12 cellular contexts compared by ENCODE assay signal in genomic region chr7:130966246-130967009, GRCh38.
DNase-seq lines count a peak whose midpoint lies in the region; ATAC-seq and TF ChIP-seq lines count a peak whose summit lies in the region.
"Had no signal": no experiment of that assay in that cellular context is flagged by ENCODE, and none has a peak within 500 bp of the region (broad histone marks: within the 10 kb centered on the region; RNA-seq: fewer than 3 reads in every experiment).

No MANE protein-coding gene starts in this region.

- H3K36me3 ChIP-seq in sigmoid colon = peaks cover 0 to 34% (median 4%) of the 10 kb centered on the region in 4 donors
- H3K36me3 ChIP-seq: BE2C, cardiac muscle cell had no signal

- no peak overlapping the region for H3K27ac ChIP-seq in sigmoid colon
- H3K27ac ChIP-seq: cardiac muscle cell, neutrophil had no signal

- peaks cover 0 to 32% (median 22%) of the 10 kb centered on the region in 4 donors for H3K4me1 ChIP-seq in sigmoid colon
- H3K4me1 ChIP-seq: BE2C had no signal

- H3K9me3 ChIP-seq in sigmoid colon = no peaks in the 10 kb centered on the region
- H3K9me3 ChIP-seq: BE2C, neutrophil had no signal

- peak; percentile 63 for DNase-seq in natural killer cell treated with Interleukin-12 subunit alpha and Interleukin-12 subunit beta and Interleukin-15 and Interleukin-18, amount 100 ng/mL, for 72 hours (ENCODE audit: low spot score)
- DNase-seq in natural killer cell (no peak), astrocyte of the hippocampus (ENCODE audit: low read depth, low spot score) (peak; percentile 63), sigmoid colon (no peak)
- peak in 1 of 2 donors; percentile 60 for DNase-seq in stimulated activated naive CD8-positive, alpha-beta T cell treated with anti-CD3 and anti-CD28 coated beads, Interleukin-15, amount 100 ng/mL, for 72 hours
- DNase-seq: BE2C, NCI-H1417 treated with DMSO at 0.1 percent for 48 hours had no signal

- no peak overlapping the region for H3K4me3 ChIP-seq in sigmoid colon
- H3K4me3 ChIP-seq: cardiac muscle cell had no signal

- H3K27ac Mint-ChIP-seq in natural killer cell treated with Interleukin-12 subunit alpha and Interleukin-12 subunit beta and Interleukin-15 and Interleukin-18, amount 100 ng/mL, for 72 hours = peak overlapping the region; percentile 86 to 88
- peak overlapping the region in 1 of 2 donors; percentile 51 for H3K27ac Mint-ChIP-seq in natural killer cell
- peak overlapping the region; percentile 43 to 94 for H3K27ac Mint-ChIP-seq in stimulated activated naive CD8-positive, alpha-beta T cell treated with anti-CD3 and anti-CD28 coated beads, Interleukin-15, amount 100 ng/mL, for 72 hours

- TF ChIP-seq CTCF in natural killer cell (IDR thresholded peaks at IDR 0.05) (no peak), sigmoid colon (IDR thresholded peaks at IDR 0.05) (no peak)

- H3K36me3 Mint-ChIP-seq in natural killer cell treated with Interleukin-12 subunit alpha and Interleukin-12 subunit beta and Interleukin-15 and Interleukin-18, amount 100 ng/mL, for 72 hours = no peaks in the 10 kb centered on the region
- peaks cover 4% of the 10 kb centered on the region for H3K36me3 Mint-ChIP-seq in natural killer cell

- intact Hi-C loops in natural killer cell (cut with micrococcal nuclease) = no loop called here
- intact Hi-C loops in sigmoid colon (cut with DNase I) = no loop called here

- TF ChIP-seq EP300 in sigmoid colon (IDR thresholded peaks at IDR 0.05) = no peak

- peak; percentile 76 to 81 for ATAC-seq in natural killer cell treated with Interleukin-12 subunit alpha and Interleukin-12 subunit beta and Interleukin-15 and Interleukin-18, amount 100 ng/mL, for 72 hours
- no peak for ATAC-seq in natural killer cell
- peak; percentile 51 for ATAC-seq in HG03280 (IDR thresholded peaks at IDR 0.05; ENCODE audit: unreplicated experiment)
- ATAC-seq in stimulated activated naive CD8-positive, alpha-beta T cell treated with anti-CD3 and anti-CD28 coated beads, Interleukin-15, amount 100 ng/mL, for 72 hours = peak; percentile 68
- ATAC-seq in HG02970 (IDR thresholded peaks at IDR 0.05; ENCODE audit: low FRiP score, unreplicated experiment) = no peak
- ATAC-seq in GM21529 (IDR thresholded peaks at IDR 0.05; ENCODE audit: unreplicated experiment) = no peak

- TF ChIP-seq POLR2A in sigmoid colon (IDR thresholded peaks at IDR 0.05) = no peak

- no peaks in the 10 kb centered on the region for H3K27me3 ChIP-seq in sigmoid colon
- H3K27me3 ChIP-seq: BE2C, cardiac muscle cell, neutrophil had no signal

- H3K27me3 Mint-ChIP-seq in natural killer cell treated with Interleukin-12 subunit alpha and Interleukin-12 subunit beta and Interleukin-15 and Interleukin-18, amount 100 ng/mL, for 72 hours = no peaks in the 10 kb centered on the region
- H3K27me3 Mint-ChIP-seq in natural killer cell (ENCODE audit: low read depth in 2 of 2) = no peaks in the 10 kb centered on the region
- no peaks in the 10 kb centered on the region for H3K27me3 Mint-ChIP-seq in stimulated activated naive CD8-positive, alpha-beta T cell treated with anti-CD3 and anti-CD28 coated beads, Interleukin-15, amount 100 ng/mL, for 72 hours

- 90 to 93% methylated on average over 5 of the region's 5 CpGs for WGBS in sigmoid colon, 2 donors

- H3K4me1 Mint-ChIP-seq in natural killer cell treated with Interleukin-12 subunit alpha and Interleukin-12 subunit beta and Interleukin-15 and Interleukin-18, amount 100 ng/mL, for 72 hours (ENCODE audit: low read depth in 2 of 2) = peaks cover 45 to 60% of the 10 kb centered on the region in 2 donors
- H3K4me1 Mint-ChIP-seq in natural killer cell = peaks cover 56% of the 10 kb centered on the region in 2 donors
- H3K4me1 Mint-ChIP-seq in stimulated activated naive CD8-positive, alpha-beta T cell treated with anti-CD3 and anti-CD28 coated beads, Interleukin-15, amount 100 ng/mL, for 72 hours = peaks cover 80% of the 10 kb centered on the region

- H3K4me3 Mint-ChIP-seq in natural killer cell treated with Interleukin-12 subunit alpha and Interleukin-12 subunit beta and Interleukin-15 and Interleukin-18, amount 100 ng/mL, for 72 hours = peak overlapping the region; percentile 80
- no peak overlapping the region for H3K4me3 Mint-ChIP-seq in natural killer cell
- peak overlapping the region; percentile 44 to 70 for H3K4me3 Mint-ChIP-seq in stimulated activated naive CD8-positive, alpha-beta T cell treated with anti-CD3 and anti-CD28 coated beads, Interleukin-15, amount 100 ng/mL, for 72 hours

- H3K9me3 Mint-ChIP-seq in natural killer cell treated with Interleukin-12 subunit alpha and Interleukin-12 subunit beta and Interleukin-15 and Interleukin-18, amount 100 ng/mL, for 72 hours = no peaks in the 10 kb centered on the region
- no peaks in the 10 kb centered on the region for H3K9me3 Mint-ChIP-seq in natural killer cell
- no peaks in the 10 kb centered on the region for H3K9me3 Mint-ChIP-seq in stimulated activated naive CD8-positive, alpha-beta T cell treated with anti-CD3 and anti-CD28 coated beads, Interleukin-15, amount 100 ng/mL, for 72 hours

Comparison
In these comparisons a context has a peak if more than half of its experiments do, and no peak if none do; other contexts are left out.
1. ATAC-seq: peak in natural killer cell treated with Interleukin-12 subunit alpha and Interleukin-12 subunit beta and Interleukin-15 and Interleukin-18, amount 100 ng/mL, for 72 hours (2 of 2), HG03280 (single experiment) and stimulated activated naive CD8-positive, alpha-beta T cell treated with anti-CD3 and anti-CD28 coated beads, Interleukin-15, amount 100 ng/mL, for 72 hours (single experiment); none in natural killer cell (0 of 3), HG02970 (single experiment) and GM21529 (single experiment).
2. DNase-seq: peak in natural killer cell treated with Interleukin-12 subunit alpha and Interleukin-12 subunit beta and Interleukin-15 and Interleukin-18, amount 100 ng/mL, for 72 hours (single experiment) and astrocyte of the hippocampus (single experiment); none in natural killer cell (single experiment) and sigmoid colon (single experiment).